ENCODE assay signal across 1 cellular context in the genomic region with DNA sequence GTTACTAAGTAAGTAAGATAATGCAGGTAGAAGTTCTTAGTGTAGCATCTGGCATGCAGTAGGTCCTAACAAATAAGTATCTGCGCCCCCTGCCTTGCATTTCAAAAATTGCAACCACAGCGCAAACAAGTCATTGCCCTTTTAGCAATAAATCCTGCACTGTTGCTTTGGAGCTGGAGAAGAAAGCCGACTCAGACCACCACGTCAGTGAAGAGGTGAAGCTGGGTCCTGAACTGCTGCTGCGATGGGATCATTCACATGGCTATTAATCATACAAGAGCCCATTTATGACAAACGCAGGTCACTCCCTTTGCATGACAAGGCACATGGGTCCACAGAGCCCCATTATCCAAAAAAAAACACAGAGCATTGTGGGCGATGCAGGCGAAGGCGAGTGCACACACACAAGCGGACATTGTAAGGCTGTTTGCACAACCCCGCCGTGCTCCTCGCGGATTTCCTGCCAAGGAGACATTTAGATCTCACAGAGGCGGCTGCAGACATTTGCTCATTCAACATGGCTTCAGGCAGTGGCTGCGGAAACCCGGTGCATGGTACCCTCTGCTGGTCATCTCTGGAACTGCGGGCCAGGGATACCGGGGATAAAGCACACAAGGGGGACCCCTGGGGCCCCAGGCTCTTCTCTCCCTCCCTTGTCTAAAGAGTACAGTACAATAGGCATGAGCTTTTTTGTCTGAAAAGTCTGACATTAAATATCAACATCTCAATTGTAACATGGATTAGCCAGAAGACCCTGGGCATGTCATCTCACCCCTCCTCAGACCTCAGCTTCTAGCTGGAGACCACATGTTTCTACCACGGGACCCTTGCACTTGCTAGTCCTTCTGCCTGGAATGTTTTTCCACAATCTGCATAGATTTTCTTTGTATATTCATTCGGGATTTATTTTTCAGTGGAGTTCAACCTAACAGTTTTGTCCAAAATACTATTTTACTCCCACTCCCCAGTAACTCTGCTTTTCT.
TF ChIP-seq lines count a peak whose summit lies in the region.

No MANE protein-coding gene starts in this region.

TF ChIP-seq in GM12878, 131 proteins besides CTCF, POLR2A, EP300 and RAD21 (continued from another document):
- TF ChIP-seq, protein P1, sequence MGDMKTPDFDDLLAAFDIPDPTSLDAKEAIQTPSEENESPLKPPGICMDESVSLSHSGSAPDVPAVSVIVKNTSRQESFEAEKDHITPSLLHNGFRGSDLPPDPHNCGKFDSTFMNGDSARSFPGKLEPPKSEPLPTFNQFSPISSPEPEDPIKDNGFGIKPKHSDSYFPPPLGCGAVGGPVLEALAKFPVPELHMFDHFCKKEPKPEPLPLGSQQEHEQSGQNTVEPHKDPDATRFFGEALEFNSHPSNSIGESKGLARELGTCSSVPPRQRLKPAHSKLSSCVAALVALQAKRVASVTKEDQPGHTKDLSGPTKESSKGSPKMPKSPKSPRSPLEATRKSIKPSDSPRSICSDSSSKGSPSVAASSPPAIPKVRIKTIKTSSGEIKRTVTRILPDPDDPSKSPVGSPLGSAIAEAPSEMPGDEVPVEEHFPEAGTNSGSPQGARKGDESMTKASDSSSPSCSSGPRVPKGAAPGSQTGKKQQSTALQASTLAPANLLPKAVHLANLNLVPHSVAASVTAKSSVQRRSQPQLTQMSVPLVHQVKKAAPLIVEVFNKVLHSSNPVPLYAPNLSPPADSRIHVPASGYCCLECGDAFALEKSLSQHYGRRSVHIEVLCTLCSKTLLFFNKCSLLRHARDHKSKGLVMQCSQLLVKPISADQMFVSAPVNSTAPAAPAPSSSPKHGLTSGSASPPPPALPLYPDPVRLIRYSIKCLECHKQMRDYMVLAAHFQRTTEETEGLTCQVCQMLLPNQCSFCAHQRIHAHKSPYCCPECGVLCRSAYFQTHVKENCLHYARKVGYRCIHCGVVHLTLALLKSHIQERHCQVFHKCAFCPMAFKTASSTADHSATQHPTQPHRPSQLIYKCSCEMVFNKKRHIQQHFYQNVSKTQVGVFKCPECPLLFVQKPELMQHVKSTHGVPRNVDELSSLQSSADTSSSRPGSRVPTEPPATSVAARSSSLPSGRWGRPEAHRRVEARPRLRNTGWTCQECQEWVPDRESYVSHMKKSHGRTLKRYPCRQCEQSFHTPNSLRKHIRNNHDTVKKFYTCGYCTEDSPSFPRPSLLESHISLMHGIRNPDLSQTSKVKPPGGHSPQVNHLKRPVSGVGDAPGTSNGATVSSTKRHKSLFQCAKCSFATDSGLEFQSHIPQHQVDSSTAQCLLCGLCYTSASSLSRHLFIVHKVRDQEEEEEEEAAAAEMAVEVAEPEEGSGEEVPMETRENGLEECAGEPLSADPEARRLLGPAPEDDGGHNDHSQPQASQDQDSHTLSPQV (IDR thresholded peaks at IDR 0.05), result no peak
- peak; percentile 96 for TF ChIP-seq YY1 (IDR thresholded peaks at IDR 0.05; ENCODE audit: low read depth, low read length)
- TF ChIP-seq SMARCA5 (IDR thresholded peaks at IDR 0.05), result 0 out of 2 replicates have a peak, but pooled peaks have one; percentile 47
- TF ChIP-seq POU2F2 (IDR thresholded peaks at IDR 0.05; ENCODE audit: borderline replicate concordance, low read depth, low read length), result 0 out of 3 replicates have a peak, but pooled peaks have one; percentile 22
- no peak for TF ChIP-seq YBX1 (IDR thresholded peaks at IDR 0.05)
- no peak for TF ChIP-seq RCOR1 (conservative IDR thresholded peaks at IDR 0.05; ENCODE audit: low read depth, low read length)
- TF ChIP-seq RUNX3 (IDR thresholded peaks at IDR 0.05; ENCODE audit: low read length), result peak; percentile 64
- no peak for TF ChIP-seq HCFC1 (IDR thresholded peaks at IDR 0.05; ENCODE audit: low read length)
- TF ChIP-seq SUPT20H (IDR thresholded peaks at IDR 0.05; ENCODE audit: borderline replicate concordance, control insufficient read depth, low read depth, low read length), result no peak
- TF ChIP-seq HDGF (IDR thresholded peaks at IDR 0.05), result peak; percentile 61; the same call in 1 of the 2 replicates
- no peak for TF ChIP-seq SMAD1 (IDR thresholded peaks at IDR 0.05; ENCODE audit: low read depth, partially characterized antibody)
- no peak for TF ChIP-seq IKZF2 (IDR thresholded peaks at IDR 0.05)
- TF ChIP-seq ZNF207 (IDR thresholded peaks at IDR 0.05; ENCODE audit: borderline replicate concordance), result 0 out of 2 replicates have a peak, but pooled peaks have one; percentile 45
